ENCODE assay signal across 31 cellular contexts in genomic region chr1:222026280-222026679, GRCh38.
"Had no signal": no experiment of that assay in that cellular context is flagged by ENCODE, and none has a peak within 500 bp of the region (broad histone marks: within the 10 kb centered on the region; RNA-seq: fewer than 3 reads in every experiment).

No MANE protein-coding gene starts in this region.

- H3K9me3 Mint-ChIP-seq: activated CD4-positive, alpha-beta memory T cell treated with anti-CD3 and anti-CD28 coated beads, Interleukin-2, amount 10 ng/mL, durations not matched to agents 7 days and 5 days; activated naive CD4-positive, alpha-beta T cell treated with anti-CD3 and anti-CD28 coated beads, Interleukin-2, amount 10 ng/mL, durations not matched to agents 7 days and 5 days; activated naive CD8-positive, alpha-beta T cell treated with anti-CD3 and anti-CD28 coated beads, Interleukin-2, amount 50 U/mL, for 24 hours; central memory CD8-positive, alpha-beta T cell had no signal

- H3K27me3 Mint-ChIP-seq: activated naive CD4-positive, alpha-beta T cell treated with anti-CD3 and anti-CD28 coated beads, Interleukin-2, amount 10 ng/mL, durations not matched to agents 7 days and 5 days had no signal

- H3K27ac Mint-ChIP-seq: activated CD4-positive, alpha-beta memory T cell treated with anti-CD3 and anti-CD28 coated beads, Interleukin-2, amount 10 ng/mL, durations not matched to agents 7 days and 5 days; activated CD8-positive, alpha-beta memory T cell treated with anti-CD3 and anti-CD28 coated beads, Interleukin-2, amount 10 ng/mL, durations not matched to agents 7 days and 5 days; activated naive CD4-positive, alpha-beta T cell treated with anti-CD3 and anti-CD28 coated beads, Interleukin-2, amount 10 ng/mL, durations not matched to agents 7 days and 5 days; activated naive CD8-positive, alpha-beta T cell; activated naive CD8-positive, alpha-beta T cell treated with anti-CD3 and anti-CD28 coated beads, Interleukin-2, amount 50 U/mL, for 24 hours had no signal

- H3K4me2 ChIP-seq: KMS-11 had no signal

- H3K36me3 Mint-ChIP-seq: activated CD8-positive, alpha-beta memory T cell treated with anti-CD3 and anti-CD28 coated beads, Interleukin-2, amount 10 ng/mL, durations not matched to agents 7 days and 5 days; activated naive CD4-positive, alpha-beta T cell treated with anti-CD3 and anti-CD28 coated beads, Interleukin-2, amount 10 ng/mL, durations not matched to agents 7 days and 5 days; activated naive CD8-positive, alpha-beta T cell had no signal

- H3K4me3 Mint-ChIP-seq: activated CD4-positive, alpha-beta memory T cell treated with anti-CD3 and anti-CD28 coated beads, Interleukin-2, amount 10 ng/mL, durations not matched to agents 7 days and 5 days; activated CD8-positive, alpha-beta memory T cell treated with anti-CD3 and anti-CD28 coated beads, Interleukin-2, amount 10 ng/mL, durations not matched to agents 7 days and 5 days; activated naive CD4-positive, alpha-beta T cell treated with anti-CD3 and anti-CD28 coated beads, Interleukin-2, amount 10 ng/mL, durations not matched to agents 7 days and 5 days; activated naive CD8-positive, alpha-beta T cell; activated naive CD8-positive, alpha-beta T cell treated with anti-CD3 and anti-CD28 coated beads, Interleukin-2, amount 50 U/mL, for 24 hours; central memory CD8-positive, alpha-beta T cell had no signal

- H3K36me3 ChIP-seq: brain microvascular endothelial cell, WERI-Rb-1 had no signal

- H3K27ac ChIP-seq: brain microvascular endothelial cell, KMS-11, WERI-Rb-1 had no signal

- H3K4me1 Mint-ChIP-seq: activated CD4-positive, alpha-beta memory T cell treated with anti-CD3 and anti-CD28 coated beads, Interleukin-2, amount 10 ng/mL, durations not matched to agents 7 days and 5 days; activated CD8-positive, alpha-beta memory T cell treated with anti-CD3 and anti-CD28 coated beads, Interleukin-2, amount 10 ng/mL, durations not matched to agents 7 days and 5 days; activated naive CD4-positive, alpha-beta T cell treated with anti-CD3 and anti-CD28 coated beads, Interleukin-2, amount 10 ng/mL, durations not matched to agents 7 days and 5 days; activated naive CD8-positive, alpha-beta T cell treated with anti-CD3 and anti-CD28 coated beads, Interleukin-2, amount 50 U/mL, for 24 hours; central memory CD8-positive, alpha-beta T cell had no signal

- DNase-seq: activated CD4-positive, alpha-beta memory T cell treated with anti-CD3 and anti-CD28 coated beads, Interleukin-2, amount 10 ng/mL, durations not matched to agents 7 days and 5 days; activated CD4-positive, alpha-beta T cell treated with anti-CD3 and anti-CD28 coated beads for 1 hour; activated CD4-positive, alpha-beta T cell treated with anti-CD3 and anti-CD28 coated beads for 48 hours; activated CD4-positive, CD25-positive, alpha-beta regulatory T cell; activated CD8-positive, alpha-beta memory T cell treated with anti-CD3 and anti-CD28 coated beads for 24 hours; activated CD8-positive, alpha-beta memory T cell treated with anti-CD3 and anti-CD28 coated beads, Interleukin-2, amount 10 ng/mL, durations not matched to agents 7 days and 5 days; activated CD8-positive, alpha-beta memory T cell treated with anti-CD3 and anti-CD28 coated beads, Interleukin-2, amount 50 U/mL, for 48 hours; activated effector memory CD4-positive, alpha-beta T cell treated with Interleukin-2 at 50 U/mL for 16 hours; activated naive CD4-positive, alpha-beta T cell treated with anti-CD3 and anti-CD28 coated beads, Interleukin-2, amount 10 ng/mL, durations not matched to agents 7 days and 5 days; activated naive CD8-positive, alpha-beta T cell treated with anti-CD3 and anti-CD28 coated beads, Interleukin-2, amount 50 U/mL, for 24 hours; activated T-cell treated with anti-CD3 and anti-CD28 coated beads, Interleukin-2, amount 50 U/mL, for 48 hours; anterior cingulate cortex; brain microvascular endothelial cell; MM.1S; MV-4-11; NCI-H1092; NCI-H1417; NCI-H146; NCI-H187; NCI-H2029 treated with DMSO at 0.1 percent for 48 hours; NCI-H2107; NCI-H345; NCI-H524 treated with DMSO at 0.1 percent for 48 hours; SIG-M5; SW 1271; T1000; WERI-Rb-1 had no signal

- H3K9ac ChIP-seq: KMS-11 had no signal

- H3K27me3 ChIP-seq: brain microvascular endothelial cell had no signal

- ATAC-seq: activated CD8-positive, alpha-beta memory T cell treated with anti-CD3 and anti-CD28 coated beads, Interleukin-2, amount 10 ng/mL, durations not matched to agents 7 days and 5 days; activated naive CD8-positive, alpha-beta T cell treated with anti-CD3 and anti-CD28 coated beads, Interleukin-2, amount 50 U/mL, for 24 hours; Panc1 had no signal
